Comparison of ENCODE assay signal across 19 cellular contexts in the genomic region with DNA sequence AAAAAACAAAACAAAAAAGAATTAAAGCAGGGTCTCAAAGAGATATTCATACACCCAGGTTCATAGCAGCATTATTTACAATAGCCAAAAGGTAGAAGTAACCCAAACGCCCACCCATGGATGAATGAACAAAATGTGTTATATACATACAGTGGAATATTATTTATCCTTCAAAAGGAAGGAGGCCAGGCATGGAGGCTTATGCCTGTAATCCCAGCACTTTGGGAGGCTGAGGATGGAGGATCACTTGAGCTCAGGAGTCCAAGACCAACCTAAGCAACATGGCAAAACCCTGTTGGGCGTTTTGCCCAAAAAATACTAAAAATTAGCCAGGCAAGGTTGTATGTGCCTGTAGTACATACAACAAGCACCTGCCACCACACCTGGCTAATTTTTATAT. TPM values are rescaled to one million over a fixed set of nuclear protein-coding genes. Genes with fewer than 3 reads are reported as not detected.
DNase-seq lines count a peak whose midpoint lies in the region; ATAC-seq and TF ChIP-seq lines count a peak whose summit lies in the region.
"Had no signal": no experiment of that assay in that cellular context is flagged by ENCODE, and none has a peak within 500 bp of the region (broad histone marks: within the 10 kb centered on the region; RNA-seq: fewer than 3 reads in every experiment).

No MANE protein-coding gene starts in this region.

- no peak overlapping the region for H3K27ac Mint-ChIP-seq in activated CD4-positive, alpha-beta T cell treated with anti-CD3 and anti-CD28 coated beads, Interleukin-2, amount 10 ng/mL, durations not matched to agents 24 days and 14 days
- peak overlapping the region; percentile 27 for H3K27ac Mint-ChIP-seq in CD4-positive, alpha-beta T cell
- H3K27ac Mint-ChIP-seq in T-helper 17 cell, result peak overlapping the region; percentile 39
- H3K27ac Mint-ChIP-seq in CD4-positive, alpha-beta memory T cell, result peak overlapping the region in 1 of 7 donors; percentile 83
- H3K27ac Mint-ChIP-seq in glutamatergic neuron (ENCODE audit: unreplicated experiment), result no peak overlapping the region
- H3K27ac Mint-ChIP-seq: CD14-positive monocyte; CD8-positive, alpha-beta T cell had no signal

- H3K9me3 ChIP-seq in CD4-positive, alpha-beta T cell (ENCODE audit: control insufficient read depth, low read length), result no peaks in the 10 kb centered on the region
- H3K9me3 ChIP-seq in T-helper 17 cell (ENCODE audit: control insufficient read depth, low read length, poor library complexity, severe bottlenecking), result no peaks in the 10 kb centered on the region
- H3K9me3 ChIP-seq in CD4-positive, alpha-beta memory T cell (ENCODE audit: control insufficient read depth in 1 of 2, low read length in 2 of 2), result no peaks in the 10 kb centered on the region
- H3K9me3 ChIP-seq: BE2C; BLaER1 treated with 17β-estradiol and CSF1 and Interleukin-3, amounts not matched to agents 10 nM and 100 nM; Caco-2 had no signal

- no peaks in the 10 kb centered on the region for H3K27me3 Mint-ChIP-seq in activated CD4-positive, alpha-beta T cell treated with anti-CD3 and anti-CD28 coated beads, Interleukin-2, amount 10 ng/mL, durations not matched to agents 24 days and 14 days
- no peaks in the 10 kb centered on the region for H3K27me3 Mint-ChIP-seq in CD4-positive, alpha-beta T cell
- H3K27me3 Mint-ChIP-seq in T-helper 17 cell, result no peaks in the 10 kb centered on the region
- no peaks in the 10 kb centered on the region for H3K27me3 Mint-ChIP-seq in CD4-positive, alpha-beta memory T cell
- H3K27me3 Mint-ChIP-seq in glutamatergic neuron (ENCODE audit: unreplicated experiment), result peaks cover 7% of the 10 kb centered on the region

- no peak for TF ChIP-seq CTCF in CD4-positive, alpha-beta T cell (IDR thresholded peaks at IDR 0.05)
- no peak for TF ChIP-seq CTCF in glutamatergic neuron (IDR thresholded peaks at IDR 0.05; ENCODE audit: partially characterized antibody, unreplicated experiment)

- H3K4me3 Mint-ChIP-seq in activated CD4-positive, alpha-beta T cell treated with anti-CD3 and anti-CD28 coated beads, Interleukin-2, amount 10 ng/mL, durations not matched to agents 24 days and 14 days, result no peak overlapping the region
- H3K4me3 Mint-ChIP-seq in CD4-positive, alpha-beta T cell, result no peak overlapping the region
- no peak overlapping the region for H3K4me3 Mint-ChIP-seq in T-helper 17 cell
- no peak overlapping the region for H3K4me3 Mint-ChIP-seq in CD4-positive, alpha-beta memory T cell
- H3K4me3 Mint-ChIP-seq in glutamatergic neuron (ENCODE audit: unreplicated experiment), result no peak overlapping the region
- H3K4me3 Mint-ChIP-seq: CD14-positive monocyte; CD8-positive, alpha-beta T cell had no signal

- H3K4me1 ChIP-seq in CD4-positive, alpha-beta memory T cell (ENCODE audit: insufficient read depth, low read length), result peaks cover 42% of the 10 kb centered on the region
- H3K4me1 ChIP-seq: BE2C, Caco-2 had no signal

- H3K36me3 ChIP-seq in CD4-positive, alpha-beta memory T cell (ENCODE audit: insufficient read depth, low read length), result peaks cover 21% of the 10 kb centered on the region

- DNase-seq in activated CD4-positive, alpha-beta T cell treated with anti-CD3 and anti-CD28 coated beads, Interleukin-2, amount 10 ng/mL, durations not matched to agents 24 days and 14 days, result peak; percentile 52
- no peak for DNase-seq in activated CD4-positive, alpha-beta T cell treated with anti-CD3 and anti-CD28 coated beads for 4 hours
- DNase-seq in CD4-positive, alpha-beta T cell, result no peak
- no peak for DNase-seq in T-helper 17 cell
- no peak for DNase-seq in CD4-positive, alpha-beta memory T cell
- no peak for DNase-seq in glutamatergic neuron
- DNase-seq: AML-193; BE2C; Caco-2; CD8-positive, alpha-beta T cell; DMS153; DND-41; GM23248; H7; HCEC 1CT had no signal

- CTCF ChIA-PET in CD4-positive, alpha-beta T cell (lab: Charles Lee), result no interaction called here
- CTCF ChIA-PET in CD4-positive, alpha-beta memory T cell (lab: Charles Lee; ENCODE audit: partially characterized antibody), result interaction anchor here (8.8 kb wide), 1 partner anchor 8 kb away, joined by 79 read pairs; no protein-coding TSS in a partner anchor

- H3K9me3 Mint-ChIP-seq in activated CD4-positive, alpha-beta T cell treated with anti-CD3 and anti-CD28 coated beads, Interleukin-2, amount 10 ng/mL, durations not matched to agents 24 days and 14 days, result no peaks in the 10 kb centered on the region
- H3K9me3 Mint-ChIP-seq in CD4-positive, alpha-beta T cell, result peaks cover 2% of the 10 kb centered on the region
- H3K9me3 Mint-ChIP-seq in CD4-positive, alpha-beta memory T cell, result peaks cover 0 to 2% (median 0%) of the 10 kb centered on the region in 8 donors
- peaks cover 6% of the 10 kb centered on the region for H3K9me3 Mint-ChIP-seq in glutamatergic neuron (ENCODE audit: unreplicated experiment)

- H3K4me1 Mint-ChIP-seq in activated CD4-positive, alpha-beta T cell treated with anti-CD3 and anti-CD28 coated beads, Interleukin-2, amount 10 ng/mL, durations not matched to agents 24 days and 14 days, result peaks cover 44% of the 10 kb centered on the region
- peaks cover 51% of the 10 kb centered on the region for H3K4me1 Mint-ChIP-seq in CD4-positive, alpha-beta T cell (ENCODE audit: low read depth)
- H3K4me1 Mint-ChIP-seq in T-helper 17 cell, result peaks cover 35% of the 10 kb centered on the region
- H3K4me1 Mint-ChIP-seq in CD4-positive, alpha-beta memory T cell, result peaks cover 29 to 68% (median 49%) of the 10 kb centered on the region in 4 donors
- peaks cover 8% of the 10 kb centered on the region for H3K4me1 Mint-ChIP-seq in glutamatergic neuron (ENCODE audit: low read depth, unreplicated experiment)

- H3K27me3 ChIP-seq in CD4-positive, alpha-beta T cell (ENCODE audit: control insufficient read depth, insufficient read depth, low read length), result no peaks in the 10 kb centered on the region
- no peaks in the 10 kb centered on the region for H3K27me3 ChIP-seq in CD4-positive, alpha-beta memory T cell (ENCODE audit: insufficient read depth, low read length)
- H3K27me3 ChIP-seq: BE2C; BLaER1 treated with 17β-estradiol and CSF1 and Interleukin-3, amounts not matched to agents 10 nM and 100 nM had no signal

- intact Hi-C loops in activated CD4-positive, alpha-beta T cell treated with anti-CD3 and anti-CD28 coated beads, Interleukin-2, amount 10 ng/mL, durations not matched to agents 24 days and 14 days (cut with micrococcal nuclease), result no loop called here
- intact Hi-C loops in CD4-positive, alpha-beta T cell (cut with DNase I, micrococcal nuclease), result no loop called here
- intact Hi-C loops in CD4-positive, alpha-beta memory T cell (cut with micrococcal nuclease), result no loop called here

- ATAC-seq in CD4-positive, alpha-beta T cell (ENCODE audit: poor library complexity), result no peak
- no peak for ATAC-seq in T-helper 17 cell
- ATAC-seq: CD8-positive, alpha-beta T cell; GM12878 had no signal

- no peak overlapping the region for H3K27ac ChIP-seq in CD4-positive, alpha-beta T cell (ENCODE audit: low read depth, low read length)
- H3K27ac ChIP-seq in CD4-positive, alpha-beta memory T cell (ENCODE audit: low read depth, low read length), result no peak overlapping the region
- H3K27ac ChIP-seq: 22Rv1; BLaER1 treated with 17β-estradiol and CSF1 and Interleukin-3, amounts not matched to agents 10 nM and 100 nM; GM23248 had no signal

- H3K4me3 ChIP-seq in CD4-positive, alpha-beta memory T cell (ENCODE audit: low read length in 2 of 2), result no peak overlapping the region
- H3K4me3 ChIP-seq: BLaER1 treated with 17β-estradiol and CSF1 and Interleukin-3, amounts not matched to agents 10 nM and 100 nM; GM12878; GM23248 had no signal

- POLR2A ChIA-PET in CD4-positive, alpha-beta T cell (lab: Charles Lee), result no interaction called here
- POLR2A ChIA-PET in CD4-positive, alpha-beta memory T cell (lab: Charles Lee; ENCODE audit: partially characterized antibody), result no interaction called here

- peaks cover 42% of the 10 kb centered on the region for H3K36me3 Mint-ChIP-seq in activated CD4-positive, alpha-beta T cell treated with anti-CD3 and anti-CD28 coated beads, Interleukin-2, amount 10 ng/mL, durations not matched to agents 24 days and 14 days (ENCODE audit: low read depth)
- H3K36me3 Mint-ChIP-seq in CD4-positive, alpha-beta T cell (ENCODE audit: low read depth), result peaks cover 64% of the 10 kb centered on the region
- peaks cover 5% of the 10 kb centered on the region for H3K36me3 Mint-ChIP-seq in T-helper 17 cell (ENCODE audit: low read depth)
- H3K36me3 Mint-ChIP-seq in CD4-positive, alpha-beta memory T cell, result peaks cover 13 to 51% of the 10 kb centered on the region in 2 donors
- H3K36me3 Mint-ChIP-seq in glutamatergic neuron (ENCODE audit: unreplicated experiment), result no peaks in the 10 kb centered on the region

RNA-seq across cellular contexts. Expression of a gene that starts 4.6 kb away (rescaled TPM):
- 72.9 and 81.7 TPM in 2 replicates for total RNA-seq in activated CD4-positive, alpha-beta T cell treated with anti-CD3 and anti-CD28 coated beads, Interleukin-2, amount 10 ng/mL, durations not matched to agents 24 days and 14 days
- 10 to 100 TPM; 31.9 to 34.5 TPM for total RNA-seq in CD4-positive, alpha-beta T cell
- total RNA-seq in T-helper 17 cell, result 10 to 100 TPM; 42.3 to 46.5 TPM
- 10 to 100 TPM; 93.4 to 98.9 TPM for total RNA-seq in CD4-positive, alpha-beta memory T cell
- 10 to 100 TPM; 20.1 to 27.7 TPM for polyA plus RNA-seq in CD4-positive, alpha-beta memory T cell
- 90.0 TPM for total RNA-seq in glutamatergic neuron (ENCODE audit: unreplicated experiment)

RNA-seq across cellular contexts. Expression of a gene that starts 19.6 kb away (rescaled TPM):
- total RNA-seq in activated CD4-positive, alpha-beta T cell treated with anti-CD3 and anti-CD28 coated beads, Interleukin-2, amount 10 ng/mL, durations not matched to agents 24 days and 14 days, result 1.6 and 1.7 TPM in 2 replicates
- 1 to 10 TPM; 2.8 to 2.9 TPM for total RNA-seq in CD4-positive, alpha-beta T cell
- total RNA-seq in T-helper 17 cell (1 to 10 TPM; 1.9 to 2.1 TPM), glutamatergic neuron (ENCODE audit: unreplicated experiment) (62.9 TPM)
- total RNA-seq in CD4-positive, alpha-beta memory T cell, result 1 to 10 TPM; 6.5 to 6.6 TPM
- polyA plus RNA-seq in CD4-positive, alpha-beta memory T cell, result 1 to 10 TPM in 1 of 2 donors, under 1 TPM in 1; 0.42 to 2.7 TPM
- polyA plus RNA-seq: CD14-positive monocyte had no signal

RNA-seq across cellular contexts. Expression of a gene that starts 29.6 kb away (rescaled TPM):
- total RNA-seq in activated CD4-positive, alpha-beta T cell treated with anti-CD3 and anti-CD28 coated beads, Interleukin-2, amount 10 ng/mL, durations not matched to agents 24 days and 14 days, result 75.9 and 82.8 TPM in 2 replicates
- total RNA-seq in CD4-positive, alpha-beta T cell, result 10 to 100 TPM; 70.9 to 77.4 TPM
- 100 to 1,000 TPM in 1 of 2 donors, 10 to 100 TPM in 1; 97.3 to 110 TPM for total RNA-seq in T-helper 17 cell
- total RNA-seq in CD4-positive, alpha-beta memory T cell, result 10 to 100 TPM; 83.6 to 86.0 TPM
- 10 to 100 TPM; 81.8 to 86.2 TPM for polyA plus RNA-seq in CD4-positive, alpha-beta memory T cell
- total RNA-seq in glutamatergic neuron (ENCODE audit: unreplicated experiment), result 63.0 TPM

RNA-seq across cellular contexts. Expression of a gene that starts 29.8 kb away (rescaled TPM):
- total RNA-seq in activated CD4-positive, alpha-beta T cell treated with anti-CD3 and anti-CD28 coated beads, Interleukin-2, amount 10 ng/mL, durations not matched to agents 24 days and 14 days, result 26.5 and 30.1 TPM in 2 replicates
- total RNA-seq in CD4-positive, alpha-beta T cell, result 10 to 100 TPM; 21.1 to 23.9 TPM
- total RNA-seq in T-helper 17 cell (10 to 100 TPM; 35.3 to 42.6 TPM), glutamatergic neuron (ENCODE audit: unreplicated experiment) (75.2 TPM)
- total RNA-seq in CD4-positive, alpha-beta memory T cell, result 10 to 100 TPM; 29.3 to 30.4 TPM
- polyA plus RNA-seq in CD4-positive, alpha-beta memory T cell, result 10 to 100 TPM in 1 of 2 donors, 1 to 10 TPM in 1; 8.3 to 14.9 TPM

RNA-seq across cellular contexts. Expression of a gene that starts 50.6 kb away (rescaled TPM):
- 104 and 115 TPM in 2 replicates for total RNA-seq in activated CD4-positive, alpha-beta T cell treated with anti-CD3 and anti-CD28 coated beads, Interleukin-2, amount 10 ng/mL, durations not matched to agents 24 days and 14 days
- 100 to 1,000 TPM; 119 to 128 TPM for total RNA-seq in CD4-positive, alpha-beta T cell
- total RNA-seq in T-helper 17 cell (100 to 1,000 TPM; 128 to 131 TPM), glutamatergic neuron (ENCODE audit: unreplicated experiment) (146 TPM)
- total RNA-seq in CD4-positive, alpha-beta memory T cell, result 100 to 1,000 TPM; 131 to 132 TPM
- polyA plus RNA-seq in CD4-positive, alpha-beta memory T cell, result 10 to 100 TPM in 1 of 2 donors, 1 to 10 TPM in 1; 10.0 to 38.4 TPM

Comparison
In these comparisons a context has a peak if more than half of its experiments do, and no peak if none do; other contexts are left out.
1. H3K27ac Mint-ChIP-seq: peak in CD4-positive, alpha-beta T cell (single experiment) and T-helper 17 cell (single experiment); none in activated CD4-positive, alpha-beta T cell treated with anti-CD3 and anti-CD28 coated beads, Interleukin-2, amount 10 ng/mL, durations not matched to agents 24 days and 14 days (single experiment) and glutamatergic neuron (single experiment).